Comparison of ENCODE assay signal across 7 cellular contexts in genomic region chr6:90413867-90414266, GRCh38.
DNase-seq lines count a peak whose midpoint lies in the region; ATAC-seq, FAIRE-seq and TF ChIP-seq lines count a peak whose summit lies in the region.

No MANE protein-coding gene starts in this region.

- CTCF ChIA-PET in T-cell (lab: Charles Lee) = interaction anchor here in 1 of 2 donors (0.7 to 1.6 kb wide), 7 partner anchors 11 to 473 kb away, joined by 3 to 7 read pairs (median 5); no protein-coding TSS in a partner anchor

- H3K27me3 Mint-ChIP-seq in T-cell = peaks cover 0 to 2% of the 10 kb centered on the region in 2 donors
- peaks cover 4% of the 10 kb centered on the region for H3K27me3 Mint-ChIP-seq in astrocyte (ENCODE audit: low read depth, unreplicated experiment)

- peak; percentile 50 to 81 (median 72) for DNase-seq in T-cell
- peak; percentile 41 for DNase-seq in astrocyte (ENCODE audit: low read depth)
- DNase-seq in left lung = peak in 1 of 2 donors; percentile 57
- peak; percentile 65 for DNase-seq in stimulated activated CD8-positive, alpha-beta memory T cell treated with anti-CD3 and anti-CD28 coated beads, Interleukin-12 subunit alpha, Interleukin-12 subunit beta, amount 100 ng/mL, for 4 hours (ENCODE audit: low read depth)

- H3K9ac ChIP-seq in HUES6 (ENCODE audit: low read length) (peak overlapping the region; percentile 61), astrocyte (ENCODE audit: low read length) (peak overlapping the region; percentile 44)

- H3K4me3 Mint-ChIP-seq in T-cell (peak overlapping the region; percentile 69 to 73 (median 70)), astrocyte (ENCODE audit: unreplicated experiment) (no peak overlapping the region)

- H3K9me3 Mint-ChIP-seq in T-cell (no peaks in the 10 kb centered on the region), astrocyte (ENCODE audit: unreplicated experiment) (peaks cover 2% of the 10 kb centered on the region)

- intact Hi-C loops in left lung (cut with DNase I) = no loop called here

- H3K4me1 ChIP-seq in HUES6 (ENCODE audit: control insufficient read depth, insufficient read depth, low read length) = peaks cover 41% of the 10 kb centered on the region
- peaks cover 20% of the 10 kb centered on the region for H3K4me1 ChIP-seq in astrocyte (ENCODE audit: insufficient read depth, low read length)
- peaks cover 0 to 5% of the 10 kb centered on the region in 2 donors for H3K4me1 ChIP-seq in left lung

- H3K36me3 ChIP-seq in HUES6 (ENCODE audit: control insufficient read depth, insufficient read depth, low read length) (no peaks in the 10 kb centered on the region), astrocyte (ENCODE audit: insufficient read depth, low read length) (no peaks in the 10 kb centered on the region), left lung (no peaks in the 10 kb centered on the region)

- no peaks in the 10 kb centered on the region for H3K9me3 ChIP-seq in HUES6 (ENCODE audit: control insufficient read depth, insufficient read depth, low read depth, low read length)
- H3K9me3 ChIP-seq in astrocyte (ENCODE audit: insufficient read depth, low read depth, low read length) = no peaks in the 10 kb centered on the region
- H3K9me3 ChIP-seq in left lung = no peaks in the 10 kb centered on the region

- H4K20me1 ChIP-seq in astrocyte (ENCODE audit: insufficient read depth, low read length) = no peaks in the 10 kb centered on the region

- H3K4me1 Mint-ChIP-seq in T-cell (peaks cover 34 to 44% (median 41%) of the 10 kb centered on the region in 3 donors), astrocyte (ENCODE audit: low read depth, unreplicated experiment) (peaks cover 15% of the 10 kb centered on the region)

- H2AFZ ChIP-seq in astrocyte (ENCODE audit: low read depth, low read length) = peak overlapping the region; percentile 68

- no peak for TF ChIP-seq CTCF in astrocyte (IDR thresholded peaks at IDR 0.05; ENCODE audit: insufficient read depth, low read depth, low read length)
- no peak for TF ChIP-seq CTCF in left lung (IDR thresholded peaks at IDR 0.05)

- peak overlapping the region; percentile 50 for H3K4me3 ChIP-seq in HUES6 (ENCODE audit: low read depth, low read length)
- peak overlapping the region; percentile 40 for H3K4me3 ChIP-seq in astrocyte (ENCODE audit: insufficient read depth, low read depth, low read length)
- H3K4me3 ChIP-seq in left lung = peak overlapping the region in 1 of 2 donors; percentile 11

- H3K36me3 Mint-ChIP-seq in T-cell = no peaks in the 10 kb centered on the region
- no peaks in the 10 kb centered on the region for H3K36me3 Mint-ChIP-seq in astrocyte (ENCODE audit: low read depth, unreplicated experiment)

- H3K27ac ChIP-seq in HUES6 (ENCODE audit: low read depth, low read length) = no peak overlapping the region
- no peak overlapping the region for H3K27ac ChIP-seq in astrocyte (ENCODE audit: low read depth, low read length)
- H3K27ac ChIP-seq in left lung = no peak overlapping the region

- no peaks in the 10 kb centered on the region for H3K79me2 ChIP-seq in astrocyte (ENCODE audit: insufficient read depth, low read length)

- H3K4me2 ChIP-seq in astrocyte (ENCODE audit: low read length) = peak overlapping the region; percentile 83

- peak; percentile 79 to 93 (median 88) for ATAC-seq in T-cell (replicated peaks in 1 of 4)
- peak; percentile 76 for ATAC-seq in left lung
- ATAC-seq in GM18520 (IDR thresholded peaks at IDR 0.05; ENCODE audit: unreplicated experiment) = no peak
- no peak for ATAC-seq in GM18868 (IDR thresholded peaks at IDR 0.05; ENCODE audit: unreplicated experiment)

- FAIRE-seq in astrocyte (lab: Jason Lieb, UNC) = no peak

- peak overlapping the region; percentile 72 to 91 for H3K27ac Mint-ChIP-seq in T-cell
- H3K27ac Mint-ChIP-seq in astrocyte (ENCODE audit: unreplicated experiment) = no peak overlapping the region

- H3K27me3 ChIP-seq in HUES6 (ENCODE audit: control insufficient read depth, insufficient read depth, low read length) (peaks cover 10% of the 10 kb centered on the region), astrocyte (ENCODE audit: insufficient read depth, low read length) (no peaks in the 10 kb centered on the region), left lung (peaks cover 0 to 5% of the 10 kb centered on the region in 2 donors)

- POLR2A ChIA-PET in T-cell (lab: Charles Lee) = interaction anchor here in 1 of 2 donors (0.6 to 1.0 kb wide), 5 partner anchors 10 to 31 kb away, joined by 3 to 6 read pairs (median 4); no protein-coding TSS in a partner anchor

Comparison
In these comparisons a context has a peak if more than half of its experiments do, and no peak if none do; other contexts are left out.
1. ATAC-seq: peak in T-cell (4 of 4) and left lung (single experiment); none in GM18520 (single experiment) and GM18868 (single experiment).